ENCODE assay signal across 8 cellular contexts in the genomic region with DNA sequence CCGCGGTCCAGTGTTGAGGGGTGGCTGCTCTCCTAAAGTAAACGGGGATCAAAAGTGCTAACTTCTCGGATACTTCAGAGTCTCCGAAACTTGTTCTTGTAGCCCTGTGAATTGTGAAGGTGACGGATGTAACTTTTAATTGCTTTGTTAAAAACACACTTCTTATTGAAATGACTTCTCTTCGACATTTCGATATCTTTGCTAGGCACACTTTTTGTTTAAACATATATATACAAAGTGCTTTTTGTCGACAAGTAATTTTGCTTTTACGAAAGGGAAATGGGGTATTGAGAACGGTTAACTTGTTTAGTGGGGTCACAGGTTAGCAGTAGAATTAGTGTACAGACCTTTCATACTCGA. TPM values are rescaled to one million over a fixed set of nuclear protein-coding genes. Genes with fewer than 3 reads are reported as not detected.
A peak's percentile ranks its signal among the peaks of the same experiment; 100 is the strongest.
DNase-seq lines count a peak whose midpoint lies in the region; ATAC-seq and TF ChIP-seq lines count a peak whose summit lies in the region.

No MANE protein-coding gene starts in this region.

- H2BK15ac ChIP-seq in mesenchymal stem cell (ENCODE audit: low read depth, poor library complexity, severe bottlenecking) = peak overlapping the region; percentile 86

- peak overlapping the region; percentile 75 to 96 (median 80) for H3K4me2 ChIP-seq in BLaER1 treated with 17β-estradiol and CSF1 and Interleukin-3, amounts not matched to agents 10 nM and 100 nM
- H3K4me2 ChIP-seq in mesenchymal stem cell (ENCODE audit: low read length, poor library complexity, severe bottlenecking) = peak overlapping the region; percentile 76

- no peaks in the 10 kb centered on the region for H3K27me3 ChIP-seq in BLaER1 treated with 17β-estradiol and CSF1 and Interleukin-3, amounts not matched to agents 10 nM and 100 nM
- H3K27me3 ChIP-seq in HUES64 (ENCODE audit: insufficient read depth, low read length) = peaks cover 23% of the 10 kb centered on the region
- H3K27me3 ChIP-seq in mesenchymal stem cell (ENCODE audit: control insufficient read depth in 1 of 2, insufficient read depth in 1 of 2, low read length in 2 of 2) = no peaks in the 10 kb centered on the region
- H3K27me3 ChIP-seq in aorta (ENCODE audit: control insufficient read depth in 1 of 2, insufficient read depth in 2 of 2, low read length in 1 of 2) = no peaks in the 10 kb centered on the region

- intact Hi-C loops in aorta (cut with DNase I) = loop anchor here (5.0 to 10.0 kb wide), 3 partner anchors 175 to 605 kb away; partner anchors contain the start of gene CTDP1 (in 1 of the 2)

- TF ChIP-seq CTCF in brain (conservative IDR thresholded peaks at IDR 0.05) = no peak

- peak overlapping the region; percentile 94 to 99 (median 98) for H3K4me3 ChIP-seq in BLaER1 treated with 17β-estradiol and CSF1 and Interleukin-3, amounts not matched to agents 10 nM and 100 nM
- H3K4me3 ChIP-seq in HUES64 (ENCODE audit: low read length) = peak overlapping the region; percentile 94
- peak overlapping the region; percentile 81 to 98 for H3K4me3 ChIP-seq in mesenchymal stem cell (ENCODE audit: insufficient read depth in 1 of 2, low read depth in 1 of 2, low read length in 2 of 2)
- peak overlapping the region; percentile 95 to 98 for H3K4me3 ChIP-seq in aorta (ENCODE audit: low read length in 2 of 2)

- peak overlapping the region; percentile 90 for H4K8ac ChIP-seq in mesenchymal stem cell (ENCODE audit: low read length)

- H4K91ac ChIP-seq in mesenchymal stem cell (ENCODE audit: low read length) = peak overlapping the region; percentile 86

- peak overlapping the region; percentile 83 to 93 (median 89) for H3K27ac Mint-ChIP-seq in brain

- H3K4me1 ChIP-seq in BLaER1 treated with 17β-estradiol and CSF1 and Interleukin-3, amounts not matched to agents 10 nM and 100 nM = peaks cover 11 to 22% (median 16%) of the 10 kb centered on the region in 10 experiments; a peak in 19 of 20 replicates
- H3K4me1 ChIP-seq in HUES64 (ENCODE audit: insufficient read depth, low read length) (0 out of 2 replicates have a peak, but pooled peaks cover 3% of the 10 kb centered on the region), mesenchymal stem cell (ENCODE audit: control insufficient read depth, insufficient read depth, low read depth, low read length) (peaks cover 6% of the 10 kb centered on the region), aorta (ENCODE audit: control insufficient read depth in 1 of 2, insufficient read depth in 2 of 2, low read length in 2 of 2) (no peaks in the 10 kb centered on the region)

- 3% methylated on average over 9 of the region's 12 CpGs for WGBS in HUES64
- 0% methylated on average over 4 of the region's 12 CpGs for WGBS in mesenchymal stem cell
- WGBS in aorta, 2 donors = 0 to 1% methylated on average over 12 of the region's 12 CpGs

- H2BK5ac ChIP-seq in mesenchymal stem cell (ENCODE audit: low read depth, low read length, poor library complexity, severe bottlenecking) = no peak overlapping the region

- ATAC-seq in aorta (ENCODE audit: low FRiP score) (no peak), GM21723 (IDR thresholded peaks at IDR 0.05; ENCODE audit: unreplicated experiment) (no peak), GM19452 (IDR thresholded peaks at IDR 0.05; ENCODE audit: unreplicated experiment) (no peak)

- peak overlapping the region; percentile 96 to 99 (median 97) for H3K27ac ChIP-seq in BLaER1 treated with 17β-estradiol and CSF1 and Interleukin-3, amounts not matched to agents 10 nM and 100 nM
- H3K27ac ChIP-seq in HUES64 (ENCODE audit: low read depth, low read length) (peak overlapping the region; percentile 88), mesenchymal stem cell (ENCODE audit: low read length, poor library complexity, severe bottlenecking) (no peak overlapping the region), aorta (ENCODE audit: low read depth in 1 of 2, low read length in 2 of 2) (peak overlapping the region; percentile 96 to 98)

- peak overlapping the region; percentile 82 to 89 for H3K18ac ChIP-seq in mesenchymal stem cell (ENCODE audit: low read depth in 1 of 2, low read length in 2 of 2)

- no peak overlapping the region for H2AK5ac ChIP-seq in mesenchymal stem cell (ENCODE audit: low read length, severe bottlenecking)

- H3K4me1 Mint-ChIP-seq in brain = peaks cover 26% of the 10 kb centered on the region

- H2BK12ac ChIP-seq in mesenchymal stem cell (ENCODE audit: low read length in 2 of 2) = no peak overlapping the region

- H3K79me1 ChIP-seq in mesenchymal stem cell (replicated peaks; ENCODE audit: low read length, poor library complexity, severe bottlenecking) = peaks cover 12% of the 10 kb centered on the region

- DNase-seq in mesenchymal stem cell = no peak
- DNase-seq in aorta = no peak
- no peak for DNase-seq in DMS114 treated with DMSO at 0.1 percent for 48 hours (lab: John Stamatoyannopoulos, UW; ENCODE audit: unreplicated experiment)

- H3K9me3 Mint-ChIP-seq in brain = peaks cover 41 to 64% (median 57%) of the 10 kb centered on the region in 5 experiments

- peak overlapping the region; percentile 69 to 88 for H3K4ac ChIP-seq in mesenchymal stem cell (ENCODE audit: low read depth in 1 of 2, low read length in 2 of 2)

- peak overlapping the region; percentile 86 to 96 (median 95) for H3K4me3 Mint-ChIP-seq in brain

- peaks cover 13% of the 10 kb centered on the region for H3K27me3 Mint-ChIP-seq in brain

- peaks cover 0 to 24% (median 18%) of the 10 kb centered on the region in 11 experiments; a peak in 20 of 22 replicates for H3K36me3 ChIP-seq in BLaER1 treated with 17β-estradiol and CSF1 and Interleukin-3, amounts not matched to agents 10 nM and 100 nM
- H3K36me3 ChIP-seq in HUES64 (ENCODE audit: insufficient read depth, low read length) = 0 out of 2 replicates have a peak, but pooled peaks cover 3% of the 10 kb centered on the region
- H3K36me3 ChIP-seq in mesenchymal stem cell (ENCODE audit: control insufficient read depth in 1 of 2, insufficient read depth in 2 of 2, low read depth in 1 of 2, low read length in 2 of 2) = peaks cover 0 to 11% of the 10 kb centered on the region in 2 experiments
- no peaks in the 10 kb centered on the region for H3K36me3 ChIP-seq in aorta (ENCODE audit: control insufficient read depth in 1 of 2, insufficient read depth in 2 of 2, low read length in 1 of 2)

- peak overlapping the region in 1 of 2 experiments; percentile 94 for H3K23ac ChIP-seq in mesenchymal stem cell (ENCODE audit: low read length in 2 of 2)

- peaks cover 35% of the 10 kb centered on the region for H3K36me3 Mint-ChIP-seq in brain

- H3K9ac ChIP-seq in BLaER1 treated with 17β-estradiol and CSF1 and Interleukin-3, amounts not matched to agents 10 nM and 100 nM = peak overlapping the region; percentile 97 to 100 (median 99)
- H3K9ac ChIP-seq in HUES64 (ENCODE audit: low read depth, low read length) (peak overlapping the region; percentile 87), mesenchymal stem cell (ENCODE audit: low read length) (peak overlapping the region; percentile 97)

- H2BK120ac ChIP-seq in mesenchymal stem cell (ENCODE audit: low read depth, low read length) = no peak overlapping the region

- H2AFZ ChIP-seq in mesenchymal stem cell (ENCODE audit: low read depth, low read length) = peak overlapping the region; percentile 66

- peak overlapping the region in 1 of 2 experiments; percentile 94 for H3K14ac ChIP-seq in mesenchymal stem cell (ENCODE audit: low read length in 2 of 2)

- peaks cover 0 to 11% (median under 1%) of the 10 kb centered on the region in 11 experiments; a peak in 8 of 22 replicates for H4K20me1 ChIP-seq in BLaER1 treated with 17β-estradiol and CSF1 and Interleukin-3, amounts not matched to agents 10 nM and 100 nM

- peaks cover 40 to 71% (median 64%) of the 10 kb centered on the region in 11 experiments for H3K9me3 ChIP-seq in BLaER1 treated with 17β-estradiol and CSF1 and Interleukin-3, amounts not matched to agents 10 nM and 100 nM (replicated peaks in 1 of 11)
- H3K9me3 ChIP-seq in HUES64 (ENCODE audit: insufficient read depth, low read depth, low read length) = peaks cover 29% of the 10 kb centered on the region
- H3K9me3 ChIP-seq in mesenchymal stem cell (ENCODE audit: control insufficient read depth, low read length) = no peaks in the 10 kb centered on the region
- H3K9me3 ChIP-seq in aorta (ENCODE audit: control insufficient read depth, low read length) = no peaks in the 10 kb centered on the region

RNA-seq across cellular contexts. Expression of gene ATP9B, which starts 0.6 kb away (rescaled TPM):
- polyA plus RNA-seq in HUES64 (2013, experiment 1 of 2) = 9.4 TPM
- 11.3 TPM for polyA plus RNA-seq in HUES64 (2013, experiment 2 of 2)
- polyA plus RNA-seq in brain (ENCODE audit: insufficient read depth, low read depth, low replicate concordance) = 17.8 TPM
- 8.4 TPM for polyA plus RNA-seq in mesenchymal stem cell (2013, experiment 1 of 2)
- 8.0 TPM for polyA plus RNA-seq in mesenchymal stem cell (2013, experiment 2 of 2)
- 10 to 100 TPM; 41.0 to 55.3 TPM for total RNA-seq in aorta
- polyA plus RNA-seq in aorta = 10 to 100 TPM in 1 of 2 donors, 1 to 10 TPM in 1; 2.3 to 20.1 TPM
